In genomic region chr11:66126064-66126463, GRCh38 we compare ENCODE assay signal across 1 cellular context.
TF ChIP-seq lines count a peak whose summit lies in the region.

No MANE protein-coding gene starts in this region.

TF ChIP-seq in GM12878, 131 proteins besides CTCF, POLR2A, EP300 and RAD21 (continued from another document):
- TF ChIP-seq ETV6 (conservative IDR thresholded peaks at IDR 0.05 in 1 of 2, IDR thresholded peaks at IDR 0.05 in 1 of 2; ENCODE audit: borderline replicate concordance in 1 of 2, low read depth in 1 of 2) (peak in 1 of 2 experiments; percentile 57; a peak in 2 of 4 replicates), IRF4 (IDR thresholded peaks at IDR 0.05; ENCODE audit: low read depth, low read length) (0 out of 2 replicates have a peak, but pooled peaks have one; percentile 27), RB1 (IDR thresholded peaks at IDR 0.05; ENCODE audit: borderline replicate concordance) (no peak), CHD4 (IDR thresholded peaks at IDR 0.05) (no peak), MTA3 (IDR thresholded peaks at IDR 0.05; ENCODE audit: borderline replicate concordance, low read length) (no peak), SRF (IDR thresholded peaks at IDR 0.05; ENCODE audit: low read depth in 2 of 2, low read length in 2 of 2) (no peak), PAX8 (IDR thresholded peaks at IDR 0.05) (no peak), NFXL1 (IDR thresholded peaks at IDR 0.05; ENCODE audit: borderline replicate concordance) (no peak), TBL1XR1 (IDR thresholded peaks at IDR 0.05; ENCODE audit: low read depth, low read length) (peak; percentile 36), FOXM1 (IDR thresholded peaks at IDR 0.05; ENCODE audit: low read depth, low read length) (no peak), STAT1 (conservative IDR thresholded peaks at IDR 0.05) (no peak), TARDBP (IDR thresholded peaks at IDR 0.05; ENCODE audit: borderline replicate concordance) (no peak), SMARCA5 (IDR thresholded peaks at IDR 0.05) (peak; percentile 10; the same call in 1 of the 2 replicates), ZBED1 (IDR thresholded peaks at IDR 0.05; ENCODE audit: borderline replicate concordance) (no peak)
TF ChIP-seq in GM12878: peak in this region for 21.
